1 cellular context compared by ENCODE assay signal in the genomic region with DNA sequence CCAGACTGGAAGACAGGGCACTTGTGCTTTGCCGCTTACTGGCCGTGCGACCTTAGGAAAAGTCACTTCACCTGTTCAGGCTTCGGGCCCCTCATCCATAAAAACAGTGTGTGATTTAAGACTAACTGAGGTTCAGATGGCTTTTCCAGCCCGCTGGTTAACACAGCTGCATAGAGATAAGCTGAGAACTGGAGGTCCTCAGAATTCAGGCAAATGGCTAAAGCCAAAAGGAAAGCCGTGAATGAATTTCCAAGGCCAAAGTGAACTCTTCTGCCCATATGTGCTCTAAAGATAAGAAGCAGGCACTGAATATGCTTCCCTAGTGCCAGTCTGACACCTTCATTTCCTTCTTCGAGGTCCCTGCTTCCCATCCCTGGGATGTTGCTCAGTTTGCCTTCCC.
A peak's percentile ranks its signal among the peaks of the same experiment; 100 is the strongest.
TF ChIP-seq lines count a peak whose summit lies in the region.

No MANE protein-coding gene starts in this region.

TF ChIP-seq in K562, 482 proteins besides CTCF, POLR2A, EP300 and RAD21 (continued from another document):
- TF ChIP-seq, protein P1, sequence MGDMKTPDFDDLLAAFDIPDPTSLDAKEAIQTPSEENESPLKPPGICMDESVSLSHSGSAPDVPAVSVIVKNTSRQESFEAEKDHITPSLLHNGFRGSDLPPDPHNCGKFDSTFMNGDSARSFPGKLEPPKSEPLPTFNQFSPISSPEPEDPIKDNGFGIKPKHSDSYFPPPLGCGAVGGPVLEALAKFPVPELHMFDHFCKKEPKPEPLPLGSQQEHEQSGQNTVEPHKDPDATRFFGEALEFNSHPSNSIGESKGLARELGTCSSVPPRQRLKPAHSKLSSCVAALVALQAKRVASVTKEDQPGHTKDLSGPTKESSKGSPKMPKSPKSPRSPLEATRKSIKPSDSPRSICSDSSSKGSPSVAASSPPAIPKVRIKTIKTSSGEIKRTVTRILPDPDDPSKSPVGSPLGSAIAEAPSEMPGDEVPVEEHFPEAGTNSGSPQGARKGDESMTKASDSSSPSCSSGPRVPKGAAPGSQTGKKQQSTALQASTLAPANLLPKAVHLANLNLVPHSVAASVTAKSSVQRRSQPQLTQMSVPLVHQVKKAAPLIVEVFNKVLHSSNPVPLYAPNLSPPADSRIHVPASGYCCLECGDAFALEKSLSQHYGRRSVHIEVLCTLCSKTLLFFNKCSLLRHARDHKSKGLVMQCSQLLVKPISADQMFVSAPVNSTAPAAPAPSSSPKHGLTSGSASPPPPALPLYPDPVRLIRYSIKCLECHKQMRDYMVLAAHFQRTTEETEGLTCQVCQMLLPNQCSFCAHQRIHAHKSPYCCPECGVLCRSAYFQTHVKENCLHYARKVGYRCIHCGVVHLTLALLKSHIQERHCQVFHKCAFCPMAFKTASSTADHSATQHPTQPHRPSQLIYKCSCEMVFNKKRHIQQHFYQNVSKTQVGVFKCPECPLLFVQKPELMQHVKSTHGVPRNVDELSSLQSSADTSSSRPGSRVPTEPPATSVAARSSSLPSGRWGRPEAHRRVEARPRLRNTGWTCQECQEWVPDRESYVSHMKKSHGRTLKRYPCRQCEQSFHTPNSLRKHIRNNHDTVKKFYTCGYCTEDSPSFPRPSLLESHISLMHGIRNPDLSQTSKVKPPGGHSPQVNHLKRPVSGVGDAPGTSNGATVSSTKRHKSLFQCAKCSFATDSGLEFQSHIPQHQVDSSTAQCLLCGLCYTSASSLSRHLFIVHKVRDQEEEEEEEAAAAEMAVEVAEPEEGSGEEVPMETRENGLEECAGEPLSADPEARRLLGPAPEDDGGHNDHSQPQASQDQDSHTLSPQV (IDR thresholded peaks at IDR 0.05): no peak
- TF ChIP-seq, protein P2, sequence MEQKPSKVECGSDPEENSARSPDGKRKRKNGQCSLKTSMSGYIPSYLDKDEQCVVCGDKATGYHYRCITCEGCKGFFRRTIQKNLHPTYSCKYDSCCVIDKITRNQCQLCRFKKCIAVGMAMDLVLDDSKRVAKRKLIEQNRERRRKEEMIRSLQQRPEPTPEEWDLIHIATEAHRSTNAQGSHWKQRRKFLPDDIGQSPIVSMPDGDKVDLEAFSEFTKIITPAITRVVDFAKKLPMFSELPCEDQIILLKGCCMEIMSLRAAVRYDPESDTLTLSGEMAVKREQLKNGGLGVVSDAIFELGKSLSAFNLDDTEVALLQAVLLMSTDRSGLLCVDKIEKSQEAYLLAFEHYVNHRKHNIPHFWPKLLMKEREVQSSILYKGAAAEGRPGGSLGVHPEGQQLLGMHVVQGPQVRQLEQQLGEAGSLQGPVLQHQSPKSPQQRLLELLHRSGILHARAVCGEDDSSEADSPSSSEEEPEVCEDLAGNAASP (IDR thresholded peaks at IDR 0.05): no peak
- TF ChIP-seq GATAD2A (IDR thresholded peaks at IDR 0.05) (no peak), HMG20A (CRISPR knock-in tag; conservative IDR thresholded peaks at IDR 0.05) (no peak), HMBOX1 (IDR thresholded peaks at IDR 0.05) (peak; percentile 35; the same call in 1 of the 2 replicates), KAT8 (IDR thresholded peaks at IDR 0.05; ENCODE audit: low read depth) (no peak), POLR2B (IDR thresholded peaks at IDR 0.05; ENCODE audit: low read depth, partially characterized antibody) (no peak), ARID1B (IDR thresholded peaks at IDR 0.05) (peak; percentile 55), HLTF (IDR thresholded peaks at IDR 0.05) (no peak)
